In the genomic region with DNA sequence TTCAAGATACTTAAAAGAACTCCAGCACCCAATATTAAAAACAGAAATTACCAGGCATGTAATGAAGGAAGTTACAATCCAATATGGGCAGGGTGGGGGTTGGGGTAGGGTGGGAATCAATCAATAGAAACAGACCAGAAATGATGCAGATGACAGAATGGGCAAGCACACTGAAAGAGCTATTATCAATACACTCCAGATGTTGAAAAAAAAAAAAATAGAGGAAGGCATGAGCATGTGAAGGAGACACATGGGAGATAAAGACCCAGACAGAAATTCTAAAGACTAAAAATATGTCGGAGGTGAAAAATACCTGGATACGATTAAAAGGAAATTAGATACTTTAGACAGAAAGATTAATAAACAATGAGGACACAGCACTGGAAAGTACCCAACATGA, we compare ENCODE assay signal across 13 cellular contexts.
"Had no signal": no experiment of that assay in that cellular context is flagged by ENCODE, and none has a peak within 500 bp of the region (broad histone marks: within the 10 kb centered on the region; RNA-seq: fewer than 3 reads in every experiment).

No MANE protein-coding gene starts in this region.

- H3K4me3 ChIP-seq: adrenal gland, hepatocyte, right atrium auricular region, skin epidermis, tibial artery, vagina had no signal

- H3K9me3 ChIP-seq: adrenal gland, right atrium auricular region, tibial artery, vagina had no signal

- ATAC-seq: effector memory CD8-positive, alpha-beta T cell; left ventricle myocardium superior had no signal

- H3K9me3 Mint-ChIP-seq: effector memory CD8-positive, alpha-beta T cell had no signal

- H3K36me3 ChIP-seq: vagina had no signal

- H3K27me3 ChIP-seq: adrenal gland, hepatocyte, right atrium auricular region, tibial artery, vagina had no signal

- H3K27me3 Mint-ChIP-seq: effector memory CD8-positive, alpha-beta T cell had no signal

- DNase-seq: activated CD4-positive, alpha-beta T cell treated with anti-CD3 and anti-CD28 coated beads, Interleukin-2, amount 50 U/mL, for 1 hour; adrenal gland; caudate nucleus; cortex of kidney; effector memory CD8-positive, alpha-beta T cell; kidney; left ventricle myocardium superior; stimulated activated CD4-positive, alpha-beta T cell treated with anti-CD3 and anti-CD28 coated beads, Interleukin-4, amount 100 ng/mL, for 4 hours; tibial artery had no signal

- H3K27ac ChIP-seq: adrenal gland, hepatocyte, right atrium auricular region, skin epidermis, tibial artery, vagina had no signal

- H3K4me3 Mint-ChIP-seq: effector memory CD8-positive, alpha-beta T cell had no signal

- H3K4me1 ChIP-seq: adrenal gland, right atrium auricular region, tibial artery, vagina had no signal
